In the genomic region with DNA sequence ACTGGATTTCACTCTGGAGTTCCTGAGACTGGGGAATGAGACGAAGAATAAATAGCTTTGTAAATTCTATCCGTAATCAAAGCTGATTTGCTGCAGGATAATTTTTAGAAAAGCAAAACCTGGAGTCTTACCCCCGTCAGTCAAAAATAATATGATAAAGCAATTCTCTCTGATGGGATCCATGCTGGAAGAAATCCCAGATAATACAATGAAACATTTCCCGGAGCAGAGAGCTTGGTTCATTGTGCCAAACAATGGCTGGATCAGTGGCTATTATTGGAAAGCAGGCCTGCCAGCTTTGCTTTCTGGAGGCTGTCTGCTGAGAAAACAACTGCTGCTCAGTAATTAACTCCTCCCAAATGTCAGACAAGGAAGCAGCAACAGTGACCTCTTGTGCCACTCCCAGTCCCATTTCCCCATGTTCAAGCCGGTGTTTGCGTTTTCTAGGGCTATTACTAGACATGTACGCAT, we compare ENCODE assay signal across 9 cellular contexts.
DNase-seq lines count a peak whose midpoint lies in the region; ATAC-seq and TF ChIP-seq lines count a peak whose summit lies in the region.
"Had no signal": no experiment of that assay in that cellular context is flagged by ENCODE, and none has a peak within 500 bp of the region (broad histone marks: within the 10 kb centered on the region; RNA-seq: fewer than 3 reads in every experiment).

No MANE protein-coding gene starts in this region.

- H3K36me3 ChIP-seq in MG63 = no peaks in the 10 kb centered on the region
- H3K36me3 ChIP-seq in SK-N-SH (replicated peaks in 1 of 2; ENCODE audit: control insufficient read depth in 1 of 2, insufficient read depth in 2 of 2, low read length in 1 of 2) = no peaks in the 10 kb centered on the region
- no peaks in the 10 kb centered on the region for H3K36me3 ChIP-seq in heart right ventricle
- H3K36me3 ChIP-seq in gastrocnemius medialis = no peaks in the 10 kb centered on the region
- no peaks in the 10 kb centered on the region for H3K36me3 ChIP-seq in right lobe of liver

- no peaks in the 10 kb centered on the region for H3K36me3 Mint-ChIP-seq in stimulated activated naive B cell treated with anti-CD40 and anti-IgM and Interleukin-4, amounts not matched to agents 10 μg/mL and 1 μg/mL and 100 μg/mL, for 72 hours

- H3K9me2 ChIP-seq in SK-N-SH = no peaks in the 10 kb centered on the region

- peak overlapping the region; percentile 24; the same call in 1 of the 2 replicates for H3K9ac ChIP-seq in SK-N-SH

- in situ Hi-C loops in gastrocnemius medialis (cut with MboI; ENCODE audit: low sequenced_read_pairs in 4 of 4) = no loop called here

- TF ChIP-seq CTCF in SK-N-SH (IDR thresholded peaks at IDR 0.05) (peak; percentile 52), heart right ventricle (IDR thresholded peaks at IDR 0.05) (peak in 7 of 9 donors; percentile 39 to 68 (median 47)), gastrocnemius medialis (IDR thresholded peaks at IDR 0.05 in 4 of 5, conservative IDR thresholded peaks at IDR 0.05 in 1 of 5) (peak in 1 of 5 experiments; percentile 34), right lobe of liver (IDR thresholded peaks at IDR 0.05) (no peak)

- ATAC-seq in heart right ventricle (peak; percentile 95 to 100 (median 99)), gastrocnemius medialis (peak; percentile 93 to 94), right lobe of liver (no peak)
- ATAC-seq in stimulated activated naive B cell treated with anti-CD40 and anti-IgM and Interleukin-4, amounts not matched to agents 10 μg/mL and 1 μg/mL and 100 μg/mL, for 72 hours (replicated peaks) = no peak

- no peak overlapping the region for H3K27ac Mint-ChIP-seq in stimulated activated naive B cell treated with anti-CD40 and anti-IgM and Interleukin-4, amounts not matched to agents 10 μg/mL and 1 μg/mL and 100 μg/mL, for 72 hours

- H3K4me2 ChIP-seq in SK-N-SH = peak overlapping the region; percentile 45

- TF ChIP-seq EP300 in SK-N-SH (IDR thresholded peaks at IDR 0.05; ENCODE audit: borderline replicate concordance in 1 of 2, low read depth in 1 of 2, low read length in 1 of 2) = peak in 1 of 2 experiments; percentile 89; a peak in 3 of 4 replicates

- no peak overlapping the region for H3K4me3 Mint-ChIP-seq in stimulated activated naive B cell treated with anti-CD40 and anti-IgM and Interleukin-4, amounts not matched to agents 10 μg/mL and 1 μg/mL and 100 μg/mL, for 72 hours

- H4K20me1 ChIP-seq in SK-N-SH (ENCODE audit: insufficient read depth) = no peaks in the 10 kb centered on the region

- H3K4me1 Mint-ChIP-seq in stimulated activated naive B cell treated with anti-CD40 and anti-IgM and Interleukin-4, amounts not matched to agents 10 μg/mL and 1 μg/mL and 100 μg/mL, for 72 hours = no peaks in the 10 kb centered on the region

- H3K9me3 Mint-ChIP-seq in stimulated activated naive B cell treated with anti-CD40 and anti-IgM and Interleukin-4, amounts not matched to agents 10 μg/mL and 1 μg/mL and 100 μg/mL, for 72 hours = no peaks in the 10 kb centered on the region

- intact Hi-C loops in heart right ventricle (cut with DNase I) (loop anchor here in 3 of 10 donors (2.0 to 10.0 kb wide), 5 partner anchors 36 to 316 kb away; no protein-coding TSS in a partner anchor), gastrocnemius medialis (cut with DNase I; ENCODE audit: low total_unique reads) (no loop called here), right lobe of liver (cut with DNase I) (no loop called here)

- no peaks in the 10 kb centered on the region for H3F3A ChIP-seq in SK-N-SH (replicated peaks; ENCODE audit: insufficient read depth)

- H3K27me3 Mint-ChIP-seq in stimulated activated naive B cell treated with anti-CD40 and anti-IgM and Interleukin-4, amounts not matched to agents 10 μg/mL and 1 μg/mL and 100 μg/mL, for 72 hours = no peaks in the 10 kb centered on the region

- no peaks in the 10 kb centered on the region for H3K27me3 ChIP-seq in MG63
- no peaks in the 10 kb centered on the region for H3K27me3 ChIP-seq in SK-N-SH (ENCODE audit: insufficient read depth)
- no peaks in the 10 kb centered on the region for H3K27me3 ChIP-seq in heart right ventricle
- H3K27me3 ChIP-seq in gastrocnemius medialis = no peaks in the 10 kb centered on the region
- H3K27me3 ChIP-seq in right lobe of liver = no peaks in the 10 kb centered on the region

- H3K4me1 ChIP-seq in SK-N-SH (ENCODE audit: control insufficient read depth in 1 of 2, insufficient read depth in 2 of 2, low read depth in 1 of 2, low read length in 1 of 2) = peaks cover 5 to 13% of the 10 kb centered on the region in 2 experiments; a peak in 2 of 4 replicates
- peaks cover 0 to 18% (median 14%) of the 10 kb centered on the region in 9 donors for H3K4me1 ChIP-seq in heart right ventricle
- peaks cover 0 to 12% of the 10 kb centered on the region in 2 donors for H3K4me1 ChIP-seq in gastrocnemius medialis
- H3K4me1 ChIP-seq in right lobe of liver = no peaks in the 10 kb centered on the region

- peak overlapping the region; percentile 92 for H2AFZ ChIP-seq in SK-N-SH (ENCODE audit: low read depth)

- no peak for TF ChIP-seq POLR2A in gastrocnemius medialis (IDR thresholded peaks at IDR 0.05)
- TF ChIP-seq POLR2A in right lobe of liver (IDR thresholded peaks at IDR 0.05) = no peak

- H3K4me3 ChIP-seq in MG63 (no peak overlapping the region), SK-N-SH (ENCODE audit: low read depth in 2 of 2, low read length in 1 of 2) (peak overlapping the region; percentile 17 to 18; a peak in 1 of 4 replicates), heart right ventricle (peak overlapping the region in 5 of 10 donors; percentile 4 to 26 (median 19)), gastrocnemius medialis (peak overlapping the region in 3 of 4 donors; percentile 15 to 19 (median 15)), right lobe of liver (no peak overlapping the region)

- H3K9me3 ChIP-seq in MG63 (no peaks in the 10 kb centered on the region), SK-N-SH (no peaks in the 10 kb centered on the region), heart right ventricle (no peaks in the 10 kb centered on the region), gastrocnemius medialis (no peaks in the 10 kb centered on the region), right lobe of liver (no peaks in the 10 kb centered on the region)

- peak; percentile 91 for TF ChIP-seq RAD21 in SK-N-SH (IDR thresholded peaks at IDR 0.05; ENCODE audit: low read length)

- DNase-seq in MG63 (peak; percentile 35), SK-N-SH (peak; percentile 51), heart right ventricle (peak; percentile 18 to 80), gastrocnemius medialis (peak; percentile 11 to 22), RPMI8226 (no peak), right lobe of liver (no peak), GM19240 (ENCODE audit: insufficient read length, low spot score) (no peak)
- DNase-seq in stimulated activated naive B cell treated with anti-CD40 and anti-IgM and Interleukin-4, amounts not matched to agents 10 μg/mL and 1 μg/mL and 100 μg/mL, for 72 hours = no peak
- DNase-seq: activated CD4-positive, alpha-beta T cell treated with anti-CD3 and anti-CD28 coated beads for 4 hours had no signal

- H3K27ac ChIP-seq in SK-N-SH (ENCODE audit: low read depth in 2 of 2, low read length in 1 of 2) (peak overlapping the region; percentile 50 to 98), heart right ventricle (peak overlapping the region in 9 of 10 donors; percentile 6 to 75 (median 66)), gastrocnemius medialis (peak overlapping the region; percentile 21 to 57 (median 47)), right lobe of liver (no peak overlapping the region)

- CTCF ChIA-PET in SK-N-SH (lab: Yijun Ruan, JAX) = interaction anchor here (0.6 to 2.0 kb wide), 28 partner anchors 9 to 437 kb away, joined by 3 to 22 read pairs (median 3); no protein-coding TSS in a partner anchor

- WGBS in SK-N-SH (ENCODE audit: low lambda C conversion rate) = 9% methylated on average over 7 of the region's 7 CpGs
- 9% methylated on average over 7 of the region's 7 CpGs for WGBS in heart right ventricle, 2 donors
- 33% methylated on average over 7 of the region's 7 CpGs for WGBS in right lobe of liver (ENCODE audit: insufficient coverage, low coverage, low lambda C conversion rate, missing lambda C conversion rate)

- POLR2A ChIA-PET in SK-N-SH (lab: Yijun Ruan, JAX) = interaction anchor here (0.8 kb wide), 1 partner anchor 221 kb away, joined by 3 read pairs; no protein-coding TSS in a partner anchor

- H3K79me2 ChIP-seq in SK-N-SH (ENCODE audit: insufficient read depth) = no peaks in the 10 kb centered on the region

TF ChIP-seq in SK-N-SH, 30 proteins besides CTCF, POLR2A, EP300 and RAD21 (continues in another document):
- TF ChIP-seq SIN3A (IDR thresholded peaks at IDR 0.05; ENCODE audit: borderline replicate concordance, low read depth, low read length) = no peak
- peak; percentile 89 for TF ChIP-seq SMC3 (IDR thresholded peaks at IDR 0.05; ENCODE audit: low read depth, low read length)
- no peak for TF ChIP-seq TEAD4 (IDR thresholded peaks at IDR 0.05; ENCODE audit: borderline replicate concordance, insufficient read depth)
- TF ChIP-seq RFX5 (IDR thresholded peaks at IDR 0.05; ENCODE audit: low read length) = peak; percentile 70
- TF ChIP-seq CHD2 (IDR thresholded peaks at IDR 0.05; ENCODE audit: low read length, partially characterized antibody) = peak; percentile 79
- peak; percentile 53 for TF ChIP-seq TCF12 (IDR thresholded peaks at IDR 0.05)
- peak; percentile 54; the same call in 1 of the 2 replicates for TF ChIP-seq NFIC (IDR thresholded peaks at IDR 0.05; ENCODE audit: borderline replicate concordance)
- 0 out of 2 replicates have a peak, but pooled peaks have one; percentile 32 for TF ChIP-seq YY1 (IDR thresholded peaks at IDR 0.05; ENCODE audit: low read depth)
- TF ChIP-seq, protein P1, sequence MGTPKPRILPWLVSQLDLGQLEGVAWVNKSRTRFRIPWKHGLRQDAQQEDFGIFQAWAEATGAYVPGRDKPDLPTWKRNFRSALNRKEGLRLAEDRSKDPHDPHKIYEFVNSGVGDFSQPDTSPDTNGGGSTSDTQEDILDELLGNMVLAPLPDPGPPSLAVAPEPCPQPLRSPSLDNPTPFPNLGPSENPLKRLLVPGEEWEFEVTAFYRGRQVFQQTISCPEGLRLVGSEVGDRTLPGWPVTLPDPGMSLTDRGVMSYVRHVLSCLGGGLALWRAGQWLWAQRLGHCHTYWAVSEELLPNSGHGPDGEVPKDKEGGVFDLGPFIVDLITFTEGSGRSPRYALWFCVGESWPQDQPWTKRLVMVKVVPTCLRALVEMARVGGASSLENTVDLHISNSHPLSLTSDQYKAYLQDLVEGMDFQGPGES (IDR thresholded peaks at IDR 0.05; ENCODE audit: low read depth, low read length) = no peak
- TF ChIP-seq ELF1 (IDR thresholded peaks at IDR 0.05) = 0 out of 2 replicates have a peak, but pooled peaks have one; percentile 18
- no peak for TF ChIP-seq MEF2A (IDR thresholded peaks at IDR 0.05; ENCODE audit: borderline replicate concordance, low read depth)

Comparison
In these comparisons a context has a peak if more than half of its experiments do, and no peak if none do; other contexts are left out.
1. DNase-seq: peak in MG63 (single experiment), SK-N-SH (single experiment), heart right ventricle (2 of 2) and gastrocnemius medialis (2 of 2); none in RPMI8226 (single experiment), right lobe of liver (0 of 3), stimulated activated naive B cell treated with anti-CD40 and anti-IgM and Interleukin-4, amounts not matched to agents 10 μg/mL and 1 μg/mL and 100 μg/mL, for 72 hours (single experiment) and GM19240 (single experiment).
2. H3K4me3 ChIP-seq: peak in SK-N-SH (2 of 2) and gastrocnemius medialis (3 of 4); none in MG63 (single experiment) and right lobe of liver (0 of 3).
3. H3K27ac ChIP-seq: peak in SK-N-SH (2 of 2), heart right ventricle (9 of 10) and gastrocnemius medialis (4 of 4); none in right lobe of liver (0 of 3).
4. CTCF ChIP-seq: peak in SK-N-SH (single experiment) and heart right ventricle (7 of 9); none in right lobe of liver (0 of 4).
5. ATAC-seq: peak in heart right ventricle (8 of 8) and gastrocnemius medialis (2 of 2); none in right lobe of liver (0 of 4) and stimulated activated naive B cell treated with anti-CD40 and anti-IgM and Interleukin-4, amounts not matched to agents 10 μg/mL and 1 μg/mL and 100 μg/mL, for 72 hours (0 of 2).